20 cellular contexts compared by ENCODE assay signal in the genomic region with DNA sequence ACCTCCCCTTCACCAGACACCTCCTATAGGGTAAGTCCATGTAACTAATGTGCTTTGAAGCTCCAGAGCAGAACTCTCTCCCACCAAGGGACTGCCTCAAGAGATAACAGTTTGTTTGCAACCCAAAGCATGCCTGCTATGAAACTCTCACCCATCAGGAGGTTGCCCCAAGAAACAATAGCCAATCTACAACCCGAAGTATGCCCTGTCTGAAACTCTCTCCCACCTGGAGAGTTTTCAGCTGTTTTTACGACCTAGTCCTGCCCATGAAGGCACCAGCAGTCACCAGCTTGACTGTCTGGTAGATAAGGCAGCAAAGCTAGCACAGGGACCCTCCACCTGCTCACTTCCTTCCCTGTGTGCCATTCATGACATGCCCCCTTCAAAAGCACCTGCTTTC.
A peak's percentile ranks its signal among the peaks of the same experiment; 100 is the strongest.
DNase-seq lines count a peak whose midpoint lies in the region; ATAC-seq and TF ChIP-seq lines count a peak whose summit lies in the region.
"Had no signal": no experiment of that assay in that cellular context is flagged by ENCODE, and none has a peak within 500 bp of the region (broad histone marks: within the 10 kb centered on the region; RNA-seq: fewer than 3 reads in every experiment).

No MANE protein-coding gene starts in this region.

- H2BK20ac ChIP-seq in H9 (ENCODE audit: low read depth, low read length, poor library complexity, severe bottlenecking): no peak overlapping the region

- no peak overlapping the region for H3K23ac ChIP-seq in H9 (ENCODE audit: insufficient read length, low read depth, low read length)

- DNase-seq in H9 (peak; percentile 63), NCI-H146 treated with DMSO at 0.1 percent for 48 hours (lab: John Stamatoyannopoulos, UW; ENCODE audit: unreplicated experiment) (peak; percentile 84), iPS DF 19.7 (ENCODE audit: low read depth, low spot score) (peak; percentile 56), nephron progenitor cell (no peak), NCI-H1436 (lab: John Stamatoyannopoulos, UW) (no peak)
- DNase-seq in activated CD8-positive, alpha-beta memory T cell treated with anti-CD3 and anti-CD28 coated beads, Interleukin-2, amount 50 U/mL, for 4 hours: no peak
- DNase-seq: C1 segment of cervical spinal cord; CD8-positive, alpha-beta memory T cell; DMS79 treated with DMSO at 0.1 percent for 48 hours; HCEC 1CT; NCI-H1436 treated with DMSO at 0.1 percent for 48 hours; NCI-H2081; NCI-H446 treated with DMSO at 0.1 percent for 48 hours; NCI-H82; RPMI8226; SIG-M5; T-cell had no signal

- no peaks in the 10 kb centered on the region for H4K20me1 ChIP-seq in H9 (ENCODE audit: control insufficient read depth, insufficient read depth, insufficient read length)

- H2BK15ac ChIP-seq in H9 (ENCODE audit: low read depth, low read length): no peak overlapping the region

- H3K4me1 Mint-ChIP-seq in H9 (peaks cover 63 to 70% of the 10 kb centered on the region in 2 experiments), nephron progenitor cell (peaks cover 68% of the 10 kb centered on the region)
- H3K4me1 Mint-ChIP-seq: CD8-positive, alpha-beta memory T cell; T-cell had no signal

- H3K4me2 ChIP-seq in H9 (ENCODE audit: insufficient read depth, insufficient read length, low read length): no peak overlapping the region

- no peak overlapping the region for H3K18ac ChIP-seq in H9 (ENCODE audit: insufficient read length, low read depth, low read length)

- no peaks in the 10 kb centered on the region for H3K27me3 ChIP-seq in H9 (ENCODE audit: insufficient read depth, low read length)

- H3K23me2 ChIP-seq in H9 (ENCODE audit: insufficient read length, low read depth, low read length, poor library complexity, severe bottlenecking): no peaks in the 10 kb centered on the region

- no peak overlapping the region for H3K9ac ChIP-seq in H9 (ENCODE audit: extremely low read depth, insufficient read length, low read length)

- no peaks in the 10 kb centered on the region for H3K79me2 ChIP-seq in H9 (ENCODE audit: insufficient read depth, low read length)

- peak overlapping the region in 1 of 2 experiments; percentile 16; a peak in 2 of 5 replicates for H3K4me3 Mint-ChIP-seq in H9
- no peak overlapping the region for H3K4me3 Mint-ChIP-seq in nephron progenitor cell
- H3K4me3 Mint-ChIP-seq: CD8-positive, alpha-beta memory T cell; T-cell had no signal

- TF ChIP-seq CTCF in H9 (conservative IDR thresholded peaks at IDR 0.05) (no peak), nephron progenitor cell (IDR thresholded peaks at IDR 0.05) (no peak)

- H3K9me3 Mint-ChIP-seq in H9: no peaks in the 10 kb centered on the region; a peak in 1 of 5 replicates
- no peaks in the 10 kb centered on the region for H3K9me3 Mint-ChIP-seq in nephron progenitor cell
- H3K9me3 Mint-ChIP-seq: CD8-positive, alpha-beta memory T cell had no signal

- no peak for ATAC-seq in HG03342 (IDR thresholded peaks at IDR 0.05; ENCODE audit: unreplicated experiment)
- ATAC-seq: K562, SK-N-SH treated with all-trans-retinoic acid at 6 μM for 48 hours, T-cell had no signal

- H4K8ac ChIP-seq in H9 (replicated peaks; ENCODE audit: insufficient read length, low read depth, low read length): no peak overlapping the region

- H3K9me3 ChIP-seq in H9 (ENCODE audit: control insufficient read depth, low read depth, low read length): no peaks in the 10 kb centered on the region

- H3K36me3 Mint-ChIP-seq in H9 (ENCODE audit: insufficient read depth in 1 of 3, low read depth in 3 of 3) (no peaks in the 10 kb centered on the region), nephron progenitor cell (ENCODE audit: low read depth) (no peaks in the 10 kb centered on the region)
- H3K36me3 Mint-ChIP-seq: CD8-positive, alpha-beta memory T cell; T-cell had no signal

- H3K4ac ChIP-seq in H9 (ENCODE audit: low read depth, low read length): no peak overlapping the region

- no CpG with 5 or more reads among the region's 2 CpGs for WGBS in H9 (ENCODE audit: extremely low coverage, insufficient read length, low lambda C conversion rate)

- H3K27me3 Mint-ChIP-seq in H9 (ENCODE audit: low read depth) (no peaks in the 10 kb centered on the region), nephron progenitor cell (ENCODE audit: low read depth, poor library complexity) (peaks cover 3% of the 10 kb centered on the region)

- H2BK12ac ChIP-seq in H9 (ENCODE audit: insufficient read length, low read depth, low read length): no peak overlapping the region

- H2BK120ac ChIP-seq in H9 (ENCODE audit: low read depth, low read length, poor library complexity, severe bottlenecking): no peak overlapping the region

- H3K79me1 ChIP-seq in H9 (ENCODE audit: insufficient read depth, low read depth, low read length, poor library complexity, severe bottlenecking): no peaks in the 10 kb centered on the region

- H3K4me1 ChIP-seq in H9 (ENCODE audit: insufficient read depth, low read length): peaks cover 9% of the 10 kb centered on the region

- no peak overlapping the region for H2AFZ ChIP-seq in H9 (ENCODE audit: low read length)

- H3K27ac Mint-ChIP-seq in H9: peak overlapping the region; percentile 74 to 85 (median 77)
- peak overlapping the region; percentile 58 for H3K27ac Mint-ChIP-seq in nephron progenitor cell
- H3K27ac Mint-ChIP-seq: CD8-positive, alpha-beta memory T cell; T-cell had no signal

- H4K5ac ChIP-seq in H9 (ENCODE audit: insufficient read length, low read depth, low read length): no peak overlapping the region

- no peak overlapping the region for H2AK5ac ChIP-seq in H9 (ENCODE audit: insufficient read length, low read length)

- H3K56ac ChIP-seq in H9 (ENCODE audit: insufficient read length, low read depth, low read length): no peak overlapping the region

- no peak overlapping the region for H3K27ac ChIP-seq in H9 (ENCODE audit: insufficient read length, low read depth, low read length)

- no peak overlapping the region for H3K14ac ChIP-seq in H9 (ENCODE audit: insufficient read depth, low read length)

- H2BK5ac ChIP-seq in H9 (ENCODE audit: insufficient read length, low read length): no peak overlapping the region

- H4K91ac ChIP-seq in H9 (ENCODE audit: insufficient read length, low read depth, low read length): no peak overlapping the region

- H3T11ph ChIP-seq in H9 (ENCODE audit: low read length): no peak overlapping the region

Comparison
In these comparisons a context has a peak if more than half of its experiments do, and no peak if none do; other contexts are left out.
1. DNase-seq: peak in H9 (single experiment), NCI-H146 treated with DMSO at 0.1 percent for 48 hours (single experiment) and iPS DF 19.7 (single experiment); none in nephron progenitor cell (single experiment), NCI-H1436 (single experiment) and activated CD8-positive, alpha-beta memory T cell treated with anti-CD3 and anti-CD28 coated beads, Interleukin-2, amount 50 U/mL, for 4 hours (single experiment).